In the genomic region with DNA sequence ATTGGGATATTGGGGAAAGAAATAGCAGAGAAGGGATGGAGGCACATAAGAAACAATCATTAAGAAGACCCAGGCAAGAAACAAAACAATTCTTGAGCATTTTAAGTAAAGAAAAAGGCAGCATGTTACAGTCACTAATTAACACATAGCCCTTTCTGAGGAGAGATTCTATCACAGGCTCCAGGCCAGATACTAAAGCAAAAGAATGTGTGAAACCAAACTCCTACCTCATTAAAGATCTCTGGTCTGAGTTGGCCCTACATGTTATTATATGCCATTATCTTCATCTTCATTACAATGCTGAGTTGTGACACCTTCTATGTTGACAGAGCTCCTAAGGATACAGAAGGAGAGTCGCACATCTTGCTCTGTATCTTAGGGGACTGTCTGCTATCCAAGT, we compare ENCODE assay signal across 26 cellular contexts. TPM values are rescaled to one million over a fixed set of nuclear protein-coding genes. Genes with fewer than 3 reads are reported as not detected.
DNase-seq lines count a peak whose midpoint lies in the region; ATAC-seq and TF ChIP-seq lines count a peak whose summit lies in the region.
"Had no signal": no experiment of that assay in that cellular context is flagged by ENCODE, and none has a peak within 500 bp of the region (broad histone marks: within the 10 kb centered on the region; RNA-seq: fewer than 3 reads in every experiment).

No MANE protein-coding gene starts in this region.

- no peaks in the 10 kb centered on the region for H3K9me3 Mint-ChIP-seq in Calu3 (ENCODE audit: low read depth, unreplicated experiment)
- no peaks in the 10 kb centered on the region; the same call in 1 of the 2 replicates for H3K9me3 Mint-ChIP-seq in HFFc6
- H3K9me3 Mint-ChIP-seq in type B pancreatic cell: peaks cover 3% of the 10 kb centered on the region
- H3K9me3 Mint-ChIP-seq: CD8-positive, alpha-beta T cell had no signal

- H3K4me1 ChIP-seq in RWPE2 (ENCODE audit: insufficient read depth, poor library complexity, severe bottlenecking): peaks cover 60% of the 10 kb centered on the region
- peaks cover 29% of the 10 kb centered on the region for H3K4me1 ChIP-seq in mesenchymal stem cell (ENCODE audit: control insufficient read depth, insufficient read depth, low read depth, low read length)
- H3K4me1 ChIP-seq: Caco-2 had no signal

- no peak for DNase-seq in Calu3
- DNase-seq in HFFc6: no peak
- DNase-seq in RWPE2 (ENCODE audit: low spot score): no peak
- no peak for DNase-seq in mesenchymal stem cell
- DNase-seq in type B pancreatic cell (ENCODE audit: extremely low spot score, unreplicated experiment): no peak
- DNase-seq in HEK293T (ENCODE audit: extremely low spot score): no peak
- DNase-seq in activated CD4-positive, alpha-beta T cell treated with anti-CD3 and anti-CD28 coated beads, Interleukin-2, amount 50 U/mL, for 4 hours: no peak
- DNase-seq: Caco-2; CD8-positive, alpha-beta T cell; DMS 273 treated with DMSO at 0.1 percent for 48 hours; DMS79; EL; GF-D8; MG63; NCI-H2029 treated with DMSO at 0.1 percent for 48 hours; NCI-H446 treated with DMSO at 0.1 percent for 48 hours; NCI-H526; NCI-H82; NK-92 treated with Interleukin-12 subunit alpha and Interleukin-12 subunit beta, amount 100 ng/mL, for 24 hours; SIG-M5 had no signal

- TF ChIP-seq CTCF in Calu3 (IDR thresholded peaks at IDR 0.05; ENCODE audit: unreplicated experiment) (no peak), HFFc6 (IDR thresholded peaks at IDR 0.05) (no peak), RWPE2 (IDR thresholded peaks at IDR 0.05; ENCODE audit: poor library complexity, severe bottlenecking) (no peak), type B pancreatic cell (conservative IDR thresholded peaks at IDR 0.05) (no peak)

- peak overlapping the region; percentile 72 for H3K27ac Mint-ChIP-seq in Calu3 (ENCODE audit: unreplicated experiment)
- H3K27ac Mint-ChIP-seq in HFFc6: peak overlapping the region; percentile 98
- H3K27ac Mint-ChIP-seq in type B pancreatic cell: no peak overlapping the region
- H3K27ac Mint-ChIP-seq: B cell; CD8-positive, alpha-beta T cell had no signal

- H3K14ac ChIP-seq in mesenchymal stem cell (ENCODE audit: low read length in 2 of 2): no peak overlapping the region

- no peak overlapping the region for H3K23ac ChIP-seq in mesenchymal stem cell (ENCODE audit: low read length in 2 of 2)

- no peak overlapping the region for H2BK15ac ChIP-seq in mesenchymal stem cell (ENCODE audit: low read depth, poor library complexity, severe bottlenecking)

- no peak overlapping the region for H3K9ac ChIP-seq in mesenchymal stem cell (ENCODE audit: low read length)

- no peak overlapping the region for H4K8ac ChIP-seq in mesenchymal stem cell (ENCODE audit: low read length)

- POLR2A ChIA-PET in HEK293T (lab: Yijun Ruan, JAX): no interaction called here

- H2AK5ac ChIP-seq in mesenchymal stem cell (ENCODE audit: low read length, severe bottlenecking): peak overlapping the region; percentile 45

- H3K36me3 Mint-ChIP-seq in Calu3 (ENCODE audit: insufficient read depth, unreplicated experiment): peaks cover 46% of the 10 kb centered on the region
- peaks cover 67% of the 10 kb centered on the region for H3K36me3 Mint-ChIP-seq in HFFc6 (ENCODE audit: low read depth)
- H3K36me3 Mint-ChIP-seq in type B pancreatic cell: peaks cover 52% of the 10 kb centered on the region

- BruUV-seq in Calu3 (replicated peaks; lab: Mats Ljungman, UMichigan): no TSS peak

- no peak for ATAC-seq in RWPE2 (ENCODE audit: low read depth)
- ATAC-seq: CD8-positive, alpha-beta T cell; HepG2; K562 had no signal

- no peak overlapping the region for H3K18ac ChIP-seq in mesenchymal stem cell (ENCODE audit: low read depth in 1 of 2, low read length in 2 of 2)

- WGBS in mesenchymal stem cell: 96% methylated on average over 1 of the region's 1 CpG

- H2BK12ac ChIP-seq in mesenchymal stem cell (ENCODE audit: low read length in 2 of 2): no peak overlapping the region

- no peak overlapping the region for H3K4me2 ChIP-seq in mesenchymal stem cell (ENCODE audit: low read length, poor library complexity, severe bottlenecking)

- H3K4me1 Mint-ChIP-seq in Calu3 (ENCODE audit: low read depth, unreplicated experiment) (peaks cover 65% of the 10 kb centered on the region), HFFc6 (ENCODE audit: low read depth) (peaks cover 100% of the 10 kb centered on the region), type B pancreatic cell (ENCODE audit: unreplicated experiment) (peaks cover 5% of the 10 kb centered on the region)

- CTCF ChIA-PET in Calu3 (lab: Charles Lee): interaction anchor here (1.7 kb wide), 1 partner anchor 52 kb away, joined by 4 read pairs; no protein-coding TSS in a partner anchor
- CTCF ChIA-PET in HEK293T (lab: Yijun Ruan, JAX): interaction anchor here (0.8 kb wide), 1 partner anchor 141 kb away, joined by 3 read pairs; no protein-coding TSS in a partner anchor

- intact Hi-C loops in Calu3 (cut with micrococcal nuclease; ENCODE audit: unreplicated experiment): no loop called here

- no peak overlapping the region for H3K4ac ChIP-seq in mesenchymal stem cell (ENCODE audit: low read depth in 1 of 2, low read length in 2 of 2)

- no peak overlapping the region for H2AFZ ChIP-seq in mesenchymal stem cell (ENCODE audit: low read depth, low read length)

- H3K27ac ChIP-seq in RWPE2 (ENCODE audit: poor library complexity, severe bottlenecking) (peak overlapping the region; percentile 95), mesenchymal stem cell (ENCODE audit: low read length, poor library complexity, severe bottlenecking) (peak overlapping the region; percentile 94)
- H3K27ac ChIP-seq: C4-2B, RWPE1, SK-N-MC had no signal

- H3K4me3 Mint-ChIP-seq in Calu3 (ENCODE audit: low read depth, unreplicated experiment) (no peak overlapping the region), HFFc6 (no peak overlapping the region; the same call in 1 of the 2 replicates), type B pancreatic cell (no peak overlapping the region)
- H3K4me3 Mint-ChIP-seq: B cell; CD8-positive, alpha-beta T cell had no signal

- no peak overlapping the region for H2BK5ac ChIP-seq in mesenchymal stem cell (ENCODE audit: low read depth, low read length, poor library complexity, severe bottlenecking)

- H3K27me3 ChIP-seq in RWPE2 (ENCODE audit: insufficient read depth, poor library complexity, severe bottlenecking) (no peaks in the 10 kb centered on the region), mesenchymal stem cell (ENCODE audit: control insufficient read depth in 1 of 2, insufficient read depth in 1 of 2, low read length in 2 of 2) (no peaks in the 10 kb centered on the region)
- H3K27me3 ChIP-seq: MG63 had no signal

- no peaks in the 10 kb centered on the region for H3K9me3 ChIP-seq in RWPE2 (ENCODE audit: severe bottlenecking)
- H3K9me3 ChIP-seq in mesenchymal stem cell (ENCODE audit: control insufficient read depth, low read length): no peaks in the 10 kb centered on the region
- H3K9me3 ChIP-seq: Caco-2 had no signal

- H3K4me3 ChIP-seq in RWPE2 (ENCODE audit: severe bottlenecking) (no peak overlapping the region), mesenchymal stem cell (ENCODE audit: insufficient read depth in 1 of 2, low read depth in 1 of 2, low read length in 2 of 2) (no peak overlapping the region)
- H3K4me3 ChIP-seq: K562, MG63, SK-N-MC had no signal

- no peak overlapping the region for H2BK120ac ChIP-seq in mesenchymal stem cell (ENCODE audit: low read depth, low read length)

- H3K36me3 ChIP-seq in RWPE2 (ENCODE audit: low read depth) (peaks cover 40% of the 10 kb centered on the region), mesenchymal stem cell (ENCODE audit: control insufficient read depth in 1 of 2, insufficient read depth in 2 of 2, low read depth in 1 of 2, low read length in 2 of 2) (peaks cover 9 to 24% of the 10 kb centered on the region in 2 experiments)

- H3K27me3 Mint-ChIP-seq in Calu3 (ENCODE audit: unreplicated experiment) (no peaks in the 10 kb centered on the region), HFFc6 (ENCODE audit: insufficient read depth) (peaks cover 5% of the 10 kb centered on the region), type B pancreatic cell (no peaks in the 10 kb centered on the region)
- H3K27me3 Mint-ChIP-seq: B cell had no signal

- H4K91ac ChIP-seq in mesenchymal stem cell (ENCODE audit: low read length): no peak overlapping the region

- H3K79me1 ChIP-seq in mesenchymal stem cell (replicated peaks; ENCODE audit: low read length, poor library complexity, severe bottlenecking): peaks cover 11% of the 10 kb centered on the region

TF ChIP-seq in HEK293T, 16 proteins besides CTCF, POLR2A, EP300 and RAD21:
- TF ChIP-seq TARDBP (IDR thresholded peaks at IDR 0.05) (no peak), L3MBTL2 (conservative IDR thresholded peaks at IDR 0.05) (no peak)
TF ChIP-seq in HEK293T: peak in this region for 0.

RNA-seq across cellular contexts. Expression of a gene that starts 37.5 kb away (rescaled TPM):
- total RNA-seq in Calu3 (2022): 138 and 141 TPM in 2 replicates
- 100 to 1,000 TPM; 255 to 357 (median 285) TPM for total RNA-seq in HFFc6 (2021; fragmentation: NEBNext Ultra II Directional; extraction: Animal tissue kit (Norgen Biotek cat#: 25700))
- 137 TPM for polyA plus RNA-seq in mesenchymal stem cell (2013, experiment 1 of 2)
- polyA plus RNA-seq in mesenchymal stem cell (2013, experiment 2 of 2): 136 TPM
- 82.7 and 102 TPM in 2 replicates for total RNA-seq in type B pancreatic cell (ENCODE audit: low replicate concordance)
